1 cellular context compared by ENCODE assay signal in the genomic region with DNA sequence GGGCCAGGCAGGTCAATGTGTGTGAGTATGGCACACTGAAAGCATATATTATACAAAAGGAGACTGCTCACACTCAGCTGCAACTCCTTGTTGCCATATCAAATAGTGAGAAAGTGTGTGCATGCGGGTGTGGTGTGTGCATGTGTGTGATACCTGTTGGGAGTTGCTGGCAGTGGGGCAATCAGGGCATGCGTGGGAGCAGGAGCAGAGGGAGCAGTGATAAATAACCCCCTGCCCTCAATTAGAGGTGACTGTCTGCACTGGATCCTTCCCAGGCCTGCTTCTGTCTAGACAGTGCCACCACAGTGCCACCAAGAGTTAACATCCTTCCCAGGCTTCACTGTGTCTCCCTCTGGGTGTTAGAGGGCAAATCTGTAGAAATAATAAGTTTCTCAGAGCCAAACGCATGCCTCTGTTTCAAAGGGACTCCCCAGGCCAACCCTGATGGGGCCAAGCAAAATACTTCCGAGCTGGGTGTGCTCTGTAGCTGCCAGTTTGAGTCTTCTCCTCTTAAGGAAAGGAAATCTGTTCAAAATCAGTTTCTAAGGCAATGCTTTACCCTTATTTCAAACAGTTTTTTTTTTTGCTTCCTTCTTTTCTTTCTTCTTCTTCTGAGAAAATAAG.
TF ChIP-seq lines count a peak whose summit lies in the region.

No MANE protein-coding gene starts in this region.

TF ChIP-seq in IMR-90, 13 proteins besides CTCF, POLR2A, EP300 and RAD21:
- TF ChIP-seq, protein P1, sequence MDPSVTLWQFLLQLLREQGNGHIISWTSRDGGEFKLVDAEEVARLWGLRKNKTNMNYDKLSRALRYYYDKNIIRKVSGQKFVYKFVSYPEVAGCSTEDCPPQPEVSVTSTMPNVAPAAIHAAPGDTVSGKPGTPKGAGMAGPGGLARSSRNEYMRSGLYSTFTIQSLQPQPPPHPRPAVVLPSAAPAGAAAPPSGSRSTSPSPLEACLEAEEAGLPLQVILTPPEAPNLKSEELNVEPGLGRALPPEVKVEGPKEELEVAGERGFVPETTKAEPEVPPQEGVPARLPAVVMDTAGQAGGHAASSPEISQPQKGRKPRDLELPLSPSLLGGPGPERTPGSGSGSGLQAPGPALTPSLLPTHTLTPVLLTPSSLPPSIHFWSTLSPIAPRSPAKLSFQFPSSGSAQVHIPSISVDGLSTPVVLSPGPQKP (IDR thresholded peaks at IDR 0.05; ENCODE audit: borderline replicate concordance, low read depth, low read length), result no peak
- no peak for TF ChIP-seq CEBPB (IDR thresholded peaks at IDR 0.05; ENCODE audit: low read depth, low read length)
- no peak for TF ChIP-seq SMC3 (IDR thresholded peaks at IDR 0.05; ENCODE audit: low read depth, low read length)
- no peak for TF ChIP-seq RCOR1 (IDR thresholded peaks at IDR 0.05; ENCODE audit: insufficient replicate concordance, low read length)
- TF ChIP-seq BHLHE40 (IDR thresholded peaks at IDR 0.05; ENCODE audit: low read depth, low read length), result no peak
- TF ChIP-seq, protein P2, sequence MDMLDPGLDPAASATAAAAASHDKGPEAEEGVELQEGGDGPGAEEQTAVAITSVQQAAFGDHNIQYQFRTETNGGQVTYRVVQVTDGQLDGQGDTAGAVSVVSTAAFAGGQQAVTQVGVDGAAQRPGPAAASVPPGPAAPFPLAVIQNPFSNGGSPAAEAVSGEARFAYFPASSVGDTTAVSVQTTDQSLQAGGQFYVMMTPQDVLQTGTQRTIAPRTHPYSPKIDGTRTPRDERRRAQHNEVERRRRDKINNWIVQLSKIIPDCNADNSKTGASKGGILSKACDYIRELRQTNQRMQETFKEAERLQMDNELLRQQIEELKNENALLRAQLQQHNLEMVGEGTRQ (IDR thresholded peaks at IDR 0.05; ENCODE audit: low read depth, low read length), result no peak
- no peak for TF ChIP-seq MXI1 (IDR thresholded peaks at IDR 0.05; ENCODE audit: borderline replicate concordance, low read depth, low read length)
- TF ChIP-seq RFX5 (IDR thresholded peaks at IDR 0.05; ENCODE audit: low read depth, low read length), result no peak
- no peak for TF ChIP-seq NFE2L2 (IDR thresholded peaks at IDR 0.05; ENCODE audit: low read depth, low read length)
- TF ChIP-seq CHD1 (IDR thresholded peaks at IDR 0.05; ENCODE audit: low read depth, low read length), result no peak
- TF ChIP-seq MAZ (IDR thresholded peaks at IDR 0.05; ENCODE audit: borderline replicate concordance, low read depth, low read length), result no peak
